Comparison of ENCODE assay signal across 5 cellular contexts in genomic region chr5:74299833-74300232, GRCh38.
"Had no signal": no experiment of that assay in that cellular context is flagged by ENCODE, and none has a peak within 500 bp of the region (broad histone marks: within the 10 kb centered on the region; RNA-seq: fewer than 3 reads in every experiment).

No MANE protein-coding gene starts in this region.

- H3K27ac Mint-ChIP-seq: GM23338 had no signal

- H3K4me3 ChIP-seq: GM23338, K562 had no signal

- H3K4me3 Mint-ChIP-seq: GM23338, H9 had no signal

- DNase-seq: H9, HCEC 1CT, IMR-90 had no signal

- H2AFZ ChIP-seq: GM23338 had no signal

- H3K4me2 ChIP-seq: GM23338 had no signal

- ATAC-seq: GM23338, K562 had no signal

- H3K9me3 Mint-ChIP-seq: GM23338, H9 had no signal

- H3K4me1 Mint-ChIP-seq: GM23338, H9 had no signal
